ENCODE assay signal across 1 cellular context in genomic region chrX:39195156-39195555, GRCh38.
TF ChIP-seq lines count a peak whose summit lies in the region.

No MANE protein-coding gene starts in this region.

TF ChIP-seq in GM23338, 12 proteins besides CTCF, POLR2A, EP300 and RAD21 (continued from another document):
- TF ChIP-seq ZNF114 (CRISPR knock-in tag; IDR thresholded peaks at IDR 0.05) (no peak), POLR2AphosphoS5 (IDR thresholded peaks at IDR 0.05; ENCODE audit: low read depth) (no peak), STAT1 (IDR thresholded peaks at IDR 0.05; ENCODE audit: unreplicated experiment) (no peak), EZH2 (IDR thresholded peaks at IDR 0.05; ENCODE audit: low read depth, unreplicated experiment) (no peak), EZH2phosphoT487 (IDR thresholded peaks at IDR 0.05; ENCODE audit: unreplicated experiment) (no peak), JUNB (IDR thresholded peaks at IDR 0.05; ENCODE audit: unreplicated experiment) (no peak), ZNF331 (CRISPR knock-in tag; IDR thresholded peaks at IDR 0.05; ENCODE audit: low read depth) (no peak), ETS1 (IDR thresholded peaks at IDR 0.05) (no peak), REST (IDR thresholded peaks at IDR 0.05; ENCODE audit: unreplicated experiment) (no peak)
